Comparison of ENCODE assay signal across 12 cellular contexts in genomic region chr6:90222724-90223198, GRCh38.
DNase-seq lines count a peak whose midpoint lies in the region; ATAC-seq and TF ChIP-seq lines count a peak whose summit lies in the region.
"Had no signal": no experiment of that assay in that cellular context is flagged by ENCODE, and none has a peak within 500 bp of the region (broad histone marks: within the 10 kb centered on the region; RNA-seq: fewer than 3 reads in every experiment).

No MANE protein-coding gene starts in this region.

- no peak overlapping the region for H2BK12ac ChIP-seq in trophoblast cell (ENCODE audit: low read length)

- no peaks in the 10 kb centered on the region for H3K9me2 ChIP-seq in OCI-LY1 (ENCODE audit: low read depth, low read length)

- H3K36me3 Mint-ChIP-seq in CD8-positive, alpha-beta T cell: peaks cover 33% of the 10 kb centered on the region
- H3K36me3 Mint-ChIP-seq in activated T-helper 2 cell treated with anti-CD3 and anti-CD28 coated beads, Interferon-gamma antibody, Interleukin-2, Interleukin-4, amounts not matched to agents 10 μg/mL and 5 μg/mL and 100 μg/mL, durations not matched to agents 14 hours and 24 hours and 36 hours (ENCODE audit: low read depth): peaks cover 60% of the 10 kb centered on the region

- no peak overlapping the region for H2AK5ac ChIP-seq in trophoblast cell (ENCODE audit: low read length)

- intact Hi-C loops in CD8-positive, alpha-beta T cell (cut with DNase I, micrococcal nuclease): loop anchor here in 1 of 2 experiments (5.0 kb wide), 1 partner anchor 35 kb away; no protein-coding TSS in a partner anchor
- intact Hi-C loops in activated T-helper 2 cell treated with anti-CD3 and anti-CD28 coated beads, Interferon-gamma antibody, Interleukin-2, Interleukin-4, amounts not matched to agents 10 μg/mL and 5 μg/mL and 100 μg/mL, durations not matched to agents 14 hours and 24 hours and 36 hours (cut with micrococcal nuclease): no loop called here
- intact Hi-C loops in dorsolateral prefrontal cortex (cut with DNase I) (no loop called here), aorta (cut with DNase I) (no loop called here)

- H3K79me2 ChIP-seq in OCI-LY1 (ENCODE audit: insufficient read depth, low read length) (peaks cover 99% of the 10 kb centered on the region), trophoblast cell (ENCODE audit: control insufficient read depth, insufficient read depth, low read length, poor library complexity) (no peaks in the 10 kb centered on the region)

- H2AFZ ChIP-seq in OCI-LY1 (ENCODE audit: low read length): no peak overlapping the region
- H2AFZ ChIP-seq in trophoblast cell (ENCODE audit: insufficient read depth, low read length, poor library complexity): no peak overlapping the region

- no peak overlapping the region for H4K8ac ChIP-seq in trophoblast cell (ENCODE audit: low read depth, low read length)

- ATAC-seq in CD8-positive, alpha-beta T cell: no peak
- ATAC-seq in GM21526 (IDR thresholded peaks at IDR 0.05; ENCODE audit: low FRiP score, unreplicated experiment) (no peak), aorta (ENCODE audit: low FRiP score) (no peak)

- H3K79me1 ChIP-seq in trophoblast cell (ENCODE audit: low read length): peaks cover 20% of the 10 kb centered on the region

- no peak overlapping the region for H3K4ac ChIP-seq in trophoblast cell (ENCODE audit: low read depth, low read length)

- no peak overlapping the region for H3K4me3 Mint-ChIP-seq in CD8-positive, alpha-beta T cell
- no peak overlapping the region for H3K4me3 Mint-ChIP-seq in activated T-helper 2 cell treated with anti-CD3 and anti-CD28 coated beads, Interferon-gamma antibody, Interleukin-2, Interleukin-4, amounts not matched to agents 10 μg/mL and 5 μg/mL and 100 μg/mL, durations not matched to agents 14 hours and 24 hours and 36 hours (ENCODE audit: low read depth)
- H3K4me3 Mint-ChIP-seq: dendritic cell treated with granulocyte-macrophage colony-stimulating factor and Interleukin-4, amounts not matched to agents 40 ng/mL and 50 ng/mL, for 4 days; nephron progenitor cell had no signal

- H3K9ac ChIP-seq in OCI-LY1 (ENCODE audit: low read length): no peak overlapping the region
- H3K9ac ChIP-seq in trophoblast cell (ENCODE audit: low read length): no peak overlapping the region
- H3K9ac ChIP-seq: BLaER1 treated with 17β-estradiol and CSF1 and Interleukin-3, amounts not matched to agents 10 nM and 100 nM had no signal

- H4K12ac ChIP-seq in trophoblast cell (ENCODE audit: low read depth, low read length): no peak overlapping the region

- H3K23ac ChIP-seq in trophoblast cell (ENCODE audit: low read length): no peak overlapping the region

- no peak overlapping the region for H3K4me3 ChIP-seq in CD8-positive, alpha-beta T cell (ENCODE audit: low read depth, low read length)
- H3K4me3 ChIP-seq in OCI-LY1 (ENCODE audit: low read depth, low read length, poor library complexity, severe bottlenecking) (no peak overlapping the region), trophoblast cell (ENCODE audit: low read depth, low read length) (no peak overlapping the region), dorsolateral prefrontal cortex (no peak overlapping the region), aorta (ENCODE audit: low read length in 2 of 2) (no peak overlapping the region), SJCRH30 (no peak overlapping the region)
- H3K4me3 ChIP-seq: BLaER1 treated with 17β-estradiol and CSF1 and Interleukin-3, amounts not matched to agents 10 nM and 100 nM had no signal

- H3K27ac Mint-ChIP-seq in CD8-positive, alpha-beta T cell: peak overlapping the region; percentile 52
- peak overlapping the region; percentile 15 for H3K27ac Mint-ChIP-seq in activated T-helper 2 cell treated with anti-CD3 and anti-CD28 coated beads, Interferon-gamma antibody, Interleukin-2, Interleukin-4, amounts not matched to agents 10 μg/mL and 5 μg/mL and 100 μg/mL, durations not matched to agents 14 hours and 24 hours and 36 hours
- H3K27ac Mint-ChIP-seq: dendritic cell treated with granulocyte-macrophage colony-stimulating factor and Interleukin-4, amounts not matched to agents 40 ng/mL and 50 ng/mL, for 4 days; nephron progenitor cell had no signal

- CTCF ChIA-PET in CD8-positive, alpha-beta T cell (lab: Charles Lee): interaction anchor here (0.6 to 2.0 kb wide), 4 partner anchors 32 to 494 kb away, joined by 3 to 4 read pairs (median 4); no protein-coding TSS in a partner anchor

- H2BK5ac ChIP-seq in trophoblast cell (ENCODE audit: low read depth, low read length, poor library complexity): no peak overlapping the region

- H3F3A ChIP-seq in OCI-LY1 (ENCODE audit: insufficient read depth, low read length): 0 out of 2 replicates have a peak, but pooled peaks cover 10% of the 10 kb centered on the region

- H3K36me3 ChIP-seq in CD8-positive, alpha-beta T cell (ENCODE audit: insufficient read depth, low read length): no peaks in the 10 kb centered on the region
- H3K36me3 ChIP-seq in OCI-LY1 (ENCODE audit: insufficient read depth, low read length) (peaks cover 91% of the 10 kb centered on the region), trophoblast cell (ENCODE audit: control insufficient read depth in 1 of 2, insufficient read depth in 2 of 2, low read length in 2 of 2) (peaks cover 0 to 3% of the 10 kb centered on the region in 2 experiments), aorta (ENCODE audit: control insufficient read depth in 1 of 2, insufficient read depth in 2 of 2, low read length in 1 of 2) (no peaks in the 10 kb centered on the region), SJCRH30 (no peaks in the 10 kb centered on the region)

- no peaks in the 10 kb centered on the region for H3K9me3 ChIP-seq in CD8-positive, alpha-beta T cell (ENCODE audit: low read length)
- H3K9me3 ChIP-seq in OCI-LY1 (ENCODE audit: low read length) (peaks cover 12% of the 10 kb centered on the region), trophoblast cell (ENCODE audit: insufficient read depth, low read depth, low read length) (peaks cover 4% of the 10 kb centered on the region), aorta (ENCODE audit: control insufficient read depth, low read length) (no peaks in the 10 kb centered on the region), SJCRH30 (replicated peaks) (no peaks in the 10 kb centered on the region)

- H3K4me2 ChIP-seq in OCI-LY1 (ENCODE audit: low read length) (no peak overlapping the region), trophoblast cell (ENCODE audit: low read length) (no peak overlapping the region)
- H3K4me2 ChIP-seq: BLaER1 treated with 17β-estradiol and CSF1 and Interleukin-3, amounts not matched to agents 10 nM and 100 nM had no signal

- no peak overlapping the region for H3K27ac ChIP-seq in CD8-positive, alpha-beta T cell (ENCODE audit: low read depth, low read length)
- H3K27ac ChIP-seq in OCI-LY1 (ENCODE audit: low read depth, low read length, poor library complexity, severe bottlenecking) (peak overlapping the region; percentile 58), trophoblast cell (ENCODE audit: low read depth, low read length) (no peak overlapping the region), dorsolateral prefrontal cortex (no peak overlapping the region), aorta (ENCODE audit: low read depth in 1 of 2, low read length in 2 of 2) (no peak overlapping the region), SJCRH30 (no peak overlapping the region)
- H3K27ac ChIP-seq: BLaER1 treated with 17β-estradiol and CSF1 and Interleukin-3, amounts not matched to agents 10 nM and 100 nM had no signal

- H4K91ac ChIP-seq in trophoblast cell (ENCODE audit: low read depth, low read length): no peak overlapping the region

- peaks cover 73% of the 10 kb centered on the region for H3K4me1 ChIP-seq in CD8-positive, alpha-beta T cell (ENCODE audit: insufficient read depth, low read length)
- H3K4me1 ChIP-seq in OCI-LY1 (ENCODE audit: insufficient read depth, low read length, severe bottlenecking) (peaks cover 56% of the 10 kb centered on the region), trophoblast cell (ENCODE audit: control insufficient read depth in 1 of 2, insufficient read depth in 2 of 2, low read length in 2 of 2) (peaks cover 5 to 10% of the 10 kb centered on the region in 2 experiments), aorta (ENCODE audit: control insufficient read depth in 1 of 2, insufficient read depth in 2 of 2, low read length in 2 of 2) (no peaks in the 10 kb centered on the region), SJCRH30 (peaks cover 29% of the 10 kb centered on the region)

- no peak overlapping the region for H2BK120ac ChIP-seq in trophoblast cell (ENCODE audit: insufficient read depth, low read length, poor library complexity)

- H3K9me3 Mint-ChIP-seq in CD8-positive, alpha-beta T cell: peaks cover 7% of the 10 kb centered on the region
- H3K9me3 Mint-ChIP-seq in activated T-helper 2 cell treated with anti-CD3 and anti-CD28 coated beads, Interferon-gamma antibody, Interleukin-2, Interleukin-4, amounts not matched to agents 10 μg/mL and 5 μg/mL and 100 μg/mL, durations not matched to agents 14 hours and 24 hours and 36 hours: peaks cover 13% of the 10 kb centered on the region

- peaks cover 47% of the 10 kb centered on the region for H3K4me1 Mint-ChIP-seq in CD8-positive, alpha-beta T cell (ENCODE audit: low read depth)
- H3K4me1 Mint-ChIP-seq in activated T-helper 2 cell treated with anti-CD3 and anti-CD28 coated beads, Interferon-gamma antibody, Interleukin-2, Interleukin-4, amounts not matched to agents 10 μg/mL and 5 μg/mL and 100 μg/mL, durations not matched to agents 14 hours and 24 hours and 36 hours (ENCODE audit: low read depth): peaks cover 36% of the 10 kb centered on the region

- no CpG with 5 or more reads among the region's 10 CpGs for WGBS in trophoblast cell (ENCODE audit: extremely low coverage, insufficient coverage, insufficient read length)
- WGBS in aorta, 2 donors: 94 to 96% methylated on average over 10 of the region's 10 CpGs

- no peak for TF ChIP-seq CTCF in CD8-positive, alpha-beta T cell (IDR thresholded peaks at IDR 0.05)
- TF ChIP-seq CTCF in OCI-LY1 (IDR thresholded peaks at IDR 0.05; ENCODE audit: low read length): no peak
- TF ChIP-seq CTCF in dorsolateral prefrontal cortex (IDR thresholded peaks at IDR 0.05 in 54 of 56, conservative IDR thresholded peaks at IDR 0.05 in 2 of 56; ENCODE audit: low read depth in 1 of 56, partially characterized antibody in 56 of 56): no peak

- no peaks in the 10 kb centered on the region for H3K27me3 ChIP-seq in CD8-positive, alpha-beta T cell (ENCODE audit: insufficient read depth, low read length)
- H3K27me3 ChIP-seq in OCI-LY1 (ENCODE audit: insufficient read depth, low read length) (no peaks in the 10 kb centered on the region), trophoblast cell (ENCODE audit: insufficient read depth, low read length) (no peaks in the 10 kb centered on the region), dorsolateral prefrontal cortex (no peaks in the 10 kb centered on the region), aorta (ENCODE audit: control insufficient read depth in 1 of 2, insufficient read depth in 2 of 2, low read length in 1 of 2) (no peaks in the 10 kb centered on the region), SJCRH30 (no peaks in the 10 kb centered on the region)
- H3K27me3 ChIP-seq: BLaER1 treated with 17β-estradiol and CSF1 and Interleukin-3, amounts not matched to agents 10 nM and 100 nM had no signal

- POLR2A ChIA-PET in CD8-positive, alpha-beta T cell (lab: Charles Lee): no interaction called here

- H3K18ac ChIP-seq in trophoblast cell (ENCODE audit: low read length): no peak overlapping the region

- H3K14ac ChIP-seq in trophoblast cell (ENCODE audit: low read length): no peak overlapping the region

- H4K20me1 ChIP-seq in OCI-LY1 (ENCODE audit: insufficient read depth, low read length): peaks cover 4% of the 10 kb centered on the region

- H3K27me3 Mint-ChIP-seq in CD8-positive, alpha-beta T cell (ENCODE audit: low read depth): no peaks in the 10 kb centered on the region
- no peaks in the 10 kb centered on the region for H3K27me3 Mint-ChIP-seq in activated T-helper 2 cell treated with anti-CD3 and anti-CD28 coated beads, Interferon-gamma antibody, Interleukin-2, Interleukin-4, amounts not matched to agents 10 μg/mL and 5 μg/mL and 100 μg/mL, durations not matched to agents 14 hours and 24 hours and 36 hours (ENCODE audit: low read depth)
- H3K27me3 Mint-ChIP-seq: dendritic cell treated with granulocyte-macrophage colony-stimulating factor and Interleukin-4, amounts not matched to agents 40 ng/mL and 50 ng/mL, for 4 days had no signal

- peak in 1 of 7 experiments; percentile 41 for DNase-seq in CD8-positive, alpha-beta T cell
- DNase-seq in activated T-helper 2 cell treated with anti-CD3 and anti-CD28 coated beads, Interferon-gamma antibody, Interleukin-2, Interleukin-4, amounts not matched to agents 10 μg/mL and 5 μg/mL and 100 μg/mL, durations not matched to agents 14 hours and 24 hours and 36 hours (ENCODE audit: low spot score): no peak
- DNase-seq in trophoblast cell (peak; percentile 59 to 80), dorsolateral prefrontal cortex (no peak), aorta (no peak), SJCRH30 (no peak)
- DNase-seq: NCI-H1048, nephron progenitor cell had no signal

Comparison
In these comparisons a context has a peak if more than half of its experiments do, and no peak if none do; other contexts are left out.
1. DNase-seq: peak in trophoblast cell (2 of 2); none in activated T-helper 2 cell treated with anti-CD3 and anti-CD28 coated beads, Interferon-gamma antibody, Interleukin-2, Interleukin-4, amounts not matched to agents 10 μg/mL and 5 μg/mL and 100 μg/mL, durations not matched to agents 14 hours and 24 hours and 36 hours (single experiment), dorsolateral prefrontal cortex (0 of 10), aorta (0 of 2) and SJCRH30 (0 of 2).